In genomic region chr2:178553047-178553446, GRCh38 we compare ENCODE assay signal across 14 cellular contexts.
DNase-seq lines count a peak whose midpoint lies in the region; ATAC-seq and TF ChIP-seq lines count a peak whose summit lies in the region.
"Had no signal": no experiment of that assay in that cellular context is flagged by ENCODE, and none has a peak within 500 bp of the region (broad histone marks: within the 10 kb centered on the region; RNA-seq: fewer than 3 reads in every experiment).

No MANE protein-coding gene starts in this region.

- ATAC-seq in HG03039 (IDR thresholded peaks at IDR 0.05; ENCODE audit: unreplicated experiment) (no peak), GM19324 (IDR thresholded peaks at IDR 0.05; ENCODE audit: low FRiP score, unreplicated experiment) (no peak)
- ATAC-seq: activated CD8-positive, alpha-beta memory T cell treated with anti-CD3 and anti-CD28 coated beads, Interleukin-2, amount 10 ng/mL, durations not matched to agents 7 days and 5 days; left colon had no signal

- H3K4me3 ChIP-seq in MG63 (no peak overlapping the region), choroid plexus epithelial cell (ENCODE audit: low read depth, low read length) (no peak overlapping the region)
- H3K4me3 ChIP-seq: adrenal gland, esophagus muscularis mucosa, Peyer's patch had no signal

- TF ChIP-seq CTCF in choroid plexus epithelial cell (conservative IDR thresholded peaks at IDR 0.05; ENCODE audit: low read depth, low read length) = no peak

- no peaks in the 10 kb centered on the region for H3K27me3 ChIP-seq in MG63
- H3K27me3 ChIP-seq: adrenal gland, esophagus muscularis mucosa, Peyer's patch had no signal

- no peaks in the 10 kb centered on the region for H3K36me3 ChIP-seq in MG63
- H3K36me3 ChIP-seq: adrenal gland had no signal

- DNase-seq in AG20443 (ENCODE audit: low spot score) = peak; percentile 79
- peak; percentile 16 for DNase-seq in MG63
- peak; percentile 87 for DNase-seq in choroid plexus epithelial cell (ENCODE audit: low read depth)
- DNase-seq in middle frontal gyrus (ENCODE audit: extremely low spot score, low spot score) = peak; percentile 3
- DNase-seq in activated CD4-positive, CD25-positive, alpha-beta regulatory T cell treated with anti-CD3 and anti-CD28 coated beads, Interleukin-2, amount 50 U/mL, for 72 hours = no peak
- DNase-seq in activated effector memory CD4-positive, alpha-beta T cell treated with anti-CD3 and anti-CD28 coated beads, Interleukin-2, amount 50 U/mL, for 16 hours = no peak
- DNase-seq: activated CD8-positive, alpha-beta memory T cell treated with anti-CD3 and anti-CD28 coated beads, Interleukin-2, amount 10 ng/mL, durations not matched to agents 7 days and 5 days; adrenal gland; left colon; Peyer's patch; stimulated activated CD4-positive, alpha-beta T cell treated with anti-CD3 and anti-CD28 coated beads, Interleukin-15, amount 100 ng/mL, for 24 hours had no signal

- H3K9me3 ChIP-seq in MG63 = no peaks in the 10 kb centered on the region
- H3K9me3 ChIP-seq: adrenal gland, esophagus muscularis mucosa, Peyer's patch had no signal

Comparison
In these comparisons a context has a peak if more than half of its experiments do, and no peak if none do; other contexts are left out.
1. DNase-seq: peak in AG20443 (single experiment), MG63 (single experiment), choroid plexus epithelial cell (single experiment) and middle frontal gyrus (single experiment); none in activated CD4-positive, CD25-positive, alpha-beta regulatory T cell treated with anti-CD3 and anti-CD28 coated beads, Interleukin-2, amount 50 U/mL, for 72 hours (single experiment) and activated effector memory CD4-positive, alpha-beta T cell treated with anti-CD3 and anti-CD28 coated beads, Interleukin-2, amount 50 U/mL, for 16 hours (single experiment).